Comparison of ENCODE assay signal across 9 cellular contexts in the genomic region with DNA sequence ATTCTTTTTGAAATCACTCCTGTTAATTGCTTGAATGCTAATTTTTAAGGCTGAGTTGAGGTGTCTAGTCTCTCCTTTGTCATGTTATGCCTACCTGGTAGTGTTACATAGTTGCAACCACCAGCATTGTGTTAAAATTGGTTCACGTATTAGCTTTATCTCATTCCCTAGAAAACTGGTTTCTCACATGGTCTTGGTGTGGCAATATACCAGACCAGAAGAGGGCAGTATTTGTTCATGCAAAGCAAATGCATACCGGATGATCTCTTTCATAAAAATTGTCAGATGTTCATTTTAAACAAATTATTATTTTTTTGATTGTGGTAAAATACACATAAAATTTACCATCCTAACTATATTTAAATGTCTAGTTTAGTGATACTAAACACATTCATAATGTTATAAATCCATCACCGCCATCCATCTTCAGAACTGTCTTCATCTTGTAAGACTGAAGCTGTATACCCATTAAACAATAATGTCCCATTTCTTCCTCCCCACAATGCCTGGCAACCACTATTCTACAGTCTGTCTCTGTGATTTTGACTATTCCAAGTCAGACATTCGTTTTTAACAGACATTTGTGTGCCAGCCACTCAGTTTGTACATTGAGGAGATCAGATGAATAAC.
DNase-seq lines count a peak whose midpoint lies in the region; ATAC-seq and TF ChIP-seq lines count a peak whose summit lies in the region.
"Had no signal": no experiment of that assay in that cellular context is flagged by ENCODE, and none has a peak within 500 bp of the region (broad histone marks: within the 10 kb centered on the region; RNA-seq: fewer than 3 reads in every experiment).

No MANE protein-coding gene starts in this region.

- TF ChIP-seq RAD21 in Ishikawa (IDR thresholded peaks at IDR 0.05; ENCODE audit: low read depth) = peak; percentile 84

- no peaks in the 10 kb centered on the region for H3K4me1 ChIP-seq in PC-9 (replicated peaks; ENCODE audit: insufficient read depth)
- H3K4me1 ChIP-seq in naive thymus-derived CD4-positive, alpha-beta T cell (ENCODE audit: control insufficient read depth in 2 of 2, insufficient read depth in 2 of 2, low read length in 2 of 2) = no peaks in the 10 kb centered on the region

- H4K20me1 ChIP-seq in PC-9 (ENCODE audit: insufficient read depth) = no peaks in the 10 kb centered on the region; the same call in 1 of the 2 replicates
- H4K20me1 ChIP-seq: BLaER1 treated with 17β-estradiol and CSF1 and Interleukin-3, amounts not matched to agents 10 nM and 100 nM had no signal

- H3K4me3 ChIP-seq in PC-9 = no peak overlapping the region
- no peak overlapping the region for H3K4me3 ChIP-seq in naive thymus-derived CD4-positive, alpha-beta T cell (ENCODE audit: low read length)
- H3K4me3 ChIP-seq: BLaER1 treated with 17β-estradiol and CSF1 and Interleukin-3, amounts not matched to agents 10 nM and 100 nM had no signal

- DNase-seq in NCI-H1092 treated with DMSO at 0.1 percent for 48 hours (lab: John Stamatoyannopoulos, UW) (peak; percentile 17), NCI-H1092 (lab: John Stamatoyannopoulos, UW) (no peak), PC-9 (peak in 1 of 2 experiments; percentile 15), epidermal melanocyte (ENCODE audit: insufficient read length, low spot score) (peak; percentile 37), SKM-1 treated with dmso at 0.1 percent for 144 hours (lab: John Stamatoyannopoulos, UW; ENCODE audit: unreplicated experiment) (no peak)
- DNase-seq in naive thymus-derived CD4-positive, alpha-beta T cell = peak in 6 of 9 donors; percentile 13 to 38 (median 20)

- POLR2A ChIA-PET in PC-9 (lab: Charles Lee; ENCODE audit: unreplicated experiment) = interaction anchor here (0.6 to 0.7 kb wide), 3 partner anchors 13 to 79 kb away, joined by 3 to 7 read pairs (median 7); no protein-coding TSS in a partner anchor
- POLR2A ChIA-PET in naive thymus-derived CD4-positive, alpha-beta T cell (lab: Charles Lee) = no interaction called here

- H3K9me2 ChIP-seq in PC-9 (ENCODE audit: insufficient read depth) = no peaks in the 10 kb centered on the region

- CTCF ChIA-PET in PC-9 (lab: Charles Lee) = interaction anchor here (0.6 to 2.7 kb wide), 7 partner anchors 48 to 1327 kb away, joined by 3 to 14 read pairs (median 3); a partner anchor contains a TSS
- CTCF ChIA-PET in naive thymus-derived CD4-positive, alpha-beta T cell (lab: Charles Lee) = no interaction called here

- H3K4me3 Mint-ChIP-seq in naive thymus-derived CD4-positive, alpha-beta T cell = no peak overlapping the region

- no peaks in the 10 kb centered on the region; the same call in 1 of the 2 replicates for H3K36me3 ChIP-seq in PC-9 (ENCODE audit: low read depth)
- H3K36me3 ChIP-seq in naive thymus-derived CD4-positive, alpha-beta T cell (ENCODE audit: control insufficient read depth in 2 of 3, insufficient read depth in 3 of 3, low read length in 3 of 3) = peaks cover 0 to 16% (median 0%) of the 10 kb centered on the region in 3 experiments

- H3K27ac ChIP-seq in PC-9 = no peak overlapping the region
- no peak overlapping the region for H3K27ac ChIP-seq in naive thymus-derived CD4-positive, alpha-beta T cell (ENCODE audit: low read depth, low read length)
- H3K27ac ChIP-seq: BLaER1 treated with 17β-estradiol and CSF1 and Interleukin-3, amounts not matched to agents 10 nM and 100 nM had no signal

- no peaks in the 10 kb centered on the region for H3K9me3 Mint-ChIP-seq in naive thymus-derived CD4-positive, alpha-beta T cell

- BruUV-seq in PC-9 (replicated peaks; lab: Mats Ljungman, UMichigan) = no TSS peak

- TF ChIP-seq EP300 in Ishikawa (IDR thresholded peaks at IDR 0.05; ENCODE audit: borderline replicate concordance) = no peak

- H2AFZ ChIP-seq in PC-9 = no peak overlapping the region

- no peak overlapping the region for H3K4me2 ChIP-seq in PC-9
- H3K4me2 ChIP-seq: BLaER1 treated with 17β-estradiol and CSF1 and Interleukin-3, amounts not matched to agents 10 nM and 100 nM had no signal

- H3F3A ChIP-seq in PC-9 (ENCODE audit: insufficient read depth, low read depth) = no peaks in the 10 kb centered on the region; the same call in 1 of the 2 replicates

- no peaks in the 10 kb centered on the region for H3K4me1 Mint-ChIP-seq in naive thymus-derived CD4-positive, alpha-beta T cell

- TF ChIP-seq CTCF in PC-9 (conservative IDR thresholded peaks at IDR 0.05) = peak; percentile 80

- no peak for ATAC-seq in naive thymus-derived CD4-positive, alpha-beta T cell
- no peak for ATAC-seq in GM21447 (IDR thresholded peaks at IDR 0.05; ENCODE audit: unreplicated experiment)

- no peaks in the 10 kb centered on the region for H3K9me3 ChIP-seq in PC-9 (ENCODE audit: insufficient read depth, low read depth)
- no peaks in the 10 kb centered on the region for H3K9me3 ChIP-seq in naive thymus-derived CD4-positive, alpha-beta T cell (ENCODE audit: control insufficient read depth in 2 of 3, low read length in 3 of 3)
- H3K9me3 ChIP-seq: BLaER1 treated with 17β-estradiol and CSF1 and Interleukin-3, amounts not matched to agents 10 nM and 100 nM had no signal

- peaks cover 1 to 34% (median 13%) of the 10 kb centered on the region in 5 donors for H3K36me3 Mint-ChIP-seq in naive thymus-derived CD4-positive, alpha-beta T cell

- H3K27me3 ChIP-seq in PC-9 (ENCODE audit: insufficient read depth, low read depth) = no peaks in the 10 kb centered on the region
- H3K27me3 ChIP-seq in naive thymus-derived CD4-positive, alpha-beta T cell (ENCODE audit: control insufficient read depth in 2 of 2, insufficient read depth in 2 of 2, low read length in 2 of 2) = no peaks in the 10 kb centered on the region
- H3K27me3 ChIP-seq: BLaER1 treated with 17β-estradiol and CSF1 and Interleukin-3, amounts not matched to agents 10 nM and 100 nM had no signal

- no peaks in the 10 kb centered on the region for H3K79me2 ChIP-seq in PC-9 (ENCODE audit: low read depth)

- no peak overlapping the region for H3K27ac Mint-ChIP-seq in naive thymus-derived CD4-positive, alpha-beta T cell

- intact Hi-C loops in PC-9 (cut with micrococcal nuclease; ENCODE audit: unreplicated experiment) = loop anchor here (1.0 to 10.0 kb wide), 3 partner anchors 71 to 156 kb away; a partner anchor contains a TSS
- intact Hi-C loops in naive thymus-derived CD4-positive, alpha-beta T cell (cut with micrococcal nuclease) = loop anchor here (2.0 to 5.0 kb wide), 2 partner anchors 147 to 524 kb away; no protein-coding TSS in a partner anchor

- H3K27me3 Mint-ChIP-seq in naive thymus-derived CD4-positive, alpha-beta T cell = no peaks in the 10 kb centered on the region

TF ChIP-seq in Ishikawa, 13 proteins besides CTCF, POLR2A, EP300 and RAD21:
- no peak for TF ChIP-seq CREB1 (IDR thresholded peaks at IDR 0.05; ENCODE audit: low read depth)
- no peak for TF ChIP-seq TCF12 (IDR thresholded peaks at IDR 0.05; ENCODE audit: low read depth)
- no peak for TF ChIP-seq TAF1 (IDR thresholded peaks at IDR 0.05; ENCODE audit: low read depth)
- no peak for TF ChIP-seq FOXM1 (IDR thresholded peaks at IDR 0.05; ENCODE audit: borderline replicate concordance, low read depth)
- TF ChIP-seq EGR1 (IDR thresholded peaks at IDR 0.05) = no peak
- no peak for TF ChIP-seq TEAD4 (IDR thresholded peaks at IDR 0.05)
- TF ChIP-seq CEBPB (IDR thresholded peaks at IDR 0.05) = no peak
- no peak for TF ChIP-seq NFIC (IDR thresholded peaks at IDR 0.05)
- TF ChIP-seq, protein P1, sequence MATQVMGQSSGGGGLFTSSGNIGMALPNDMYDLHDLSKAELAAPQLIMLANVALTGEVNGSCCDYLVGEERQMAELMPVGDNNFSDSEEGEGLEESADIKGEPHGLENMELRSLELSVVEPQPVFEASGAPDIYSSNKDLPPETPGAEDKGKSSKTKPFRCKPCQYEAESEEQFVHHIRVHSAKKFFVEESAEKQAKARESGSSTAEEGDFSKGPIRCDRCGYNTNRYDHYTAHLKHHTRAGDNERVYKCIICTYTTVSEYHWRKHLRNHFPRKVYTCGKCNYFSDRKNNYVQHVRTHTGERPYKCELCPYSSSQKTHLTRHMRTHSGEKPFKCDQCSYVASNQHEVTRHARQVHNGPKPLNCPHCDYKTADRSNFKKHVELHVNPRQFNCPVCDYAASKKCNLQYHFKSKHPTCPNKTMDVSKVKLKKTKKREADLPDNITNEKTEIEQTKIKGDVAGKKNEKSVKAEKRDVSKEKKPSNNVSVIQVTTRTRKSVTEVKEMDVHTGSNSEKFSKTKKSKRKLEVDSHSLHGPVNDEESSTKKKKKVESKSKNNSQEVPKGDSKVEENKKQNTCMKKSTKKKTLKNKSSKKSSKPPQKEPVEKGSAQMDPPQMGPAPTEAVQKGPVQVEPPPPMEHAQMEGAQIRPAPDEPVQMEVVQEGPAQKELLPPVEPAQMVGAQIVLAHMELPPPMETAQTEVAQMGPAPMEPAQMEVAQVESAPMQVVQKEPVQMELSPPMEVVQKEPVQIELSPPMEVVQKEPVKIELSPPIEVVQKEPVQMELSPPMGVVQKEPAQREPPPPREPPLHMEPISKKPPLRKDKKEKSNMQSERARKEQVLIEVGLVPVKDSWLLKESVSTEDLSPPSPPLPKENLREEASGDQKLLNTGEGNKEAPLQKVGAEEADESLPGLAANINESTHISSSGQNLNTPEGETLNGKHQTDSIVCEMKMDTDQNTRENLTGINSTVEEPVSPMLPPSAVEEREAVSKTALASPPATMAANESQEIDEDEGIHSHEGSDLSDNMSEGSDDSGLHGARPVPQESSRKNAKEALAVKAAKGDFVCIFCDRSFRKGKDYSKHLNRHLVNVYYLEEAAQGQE (IDR thresholded peaks at IDR 0.05; ENCODE audit: low read depth) = no peak
- no peak for TF ChIP-seq ZBTB7A (IDR thresholded peaks at IDR 0.05; ENCODE audit: low read depth)
- TF ChIP-seq, protein P2, sequence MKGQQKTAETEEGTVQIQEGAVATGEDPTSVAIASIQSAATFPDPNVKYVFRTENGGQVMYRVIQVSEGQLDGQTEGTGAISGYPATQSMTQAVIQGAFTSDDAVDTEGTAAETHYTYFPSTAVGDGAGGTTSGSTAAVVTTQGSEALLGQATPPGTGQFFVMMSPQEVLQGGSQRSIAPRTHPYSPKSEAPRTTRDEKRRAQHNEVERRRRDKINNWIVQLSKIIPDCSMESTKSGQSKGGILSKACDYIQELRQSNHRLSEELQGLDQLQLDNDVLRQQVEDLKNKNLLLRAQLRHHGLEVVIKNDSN (IDR thresholded peaks at IDR 0.05) = no peak

Comparison
In these comparisons a context has a peak if more than half of its experiments do, and no peak if none do; other contexts are left out.
1. DNase-seq: peak in NCI-H1092 treated with DMSO at 0.1 percent for 48 hours (single experiment), epidermal melanocyte (single experiment) and naive thymus-derived CD4-positive, alpha-beta T cell (6 of 9); none in NCI-H1092 (single experiment) and SKM-1 treated with dmso at 0.1 percent for 144 hours (single experiment).